ENCODE assay signal across 31 cellular contexts in genomic region chr20:20462185-20462584, GRCh38.
DNase-seq lines count a peak whose midpoint lies in the region; ATAC-seq and TF ChIP-seq lines count a peak whose summit lies in the region.
"Had no signal": no experiment of that assay in that cellular context is flagged by ENCODE, and none has a peak within 500 bp of the region (broad histone marks: within the 10 kb centered on the region; RNA-seq: fewer than 3 reads in every experiment).

No MANE protein-coding gene starts in this region.

- H3K9me3 ChIP-seq in smooth muscle cell (replicated peaks; ENCODE audit: low read depth): no peaks in the 10 kb centered on the region
- H3K9me3 ChIP-seq: ascending aorta, gastroesophageal sphincter, mucosa of descending colon had no signal

- H2AFZ ChIP-seq in GM23338 (no peak overlapping the region), smooth muscle cell (ENCODE audit: low read depth) (no peak overlapping the region)

- peak; percentile 10 for DNase-seq in NCI-H2029 (lab: John Stamatoyannopoulos, UW)
- no peak for DNase-seq in NCI-H2029 treated with DMSO at 0.1 percent for 48 hours (lab: John Stamatoyannopoulos, UW)
- peak; percentile 10 for DNase-seq in GM23338 (ENCODE audit: low spot score)
- DNase-seq in NCI-H69 (lab: John Stamatoyannopoulos, UW): peak; percentile 88
- no peak for DNase-seq in glutamatergic neuron
- no peak for DNase-seq in smooth muscle cell (lab: John Stamatoyannopoulos, UW; ENCODE audit: unreplicated experiment)
- DNase-seq in HEK293T (ENCODE audit: extremely low spot score): no peak
- no peak for DNase-seq in cortex of kidney (lab: John Stamatoyannopoulos, UW)
- DNase-seq: activated CD4-positive, alpha-beta T cell treated with anti-CD3 and anti-CD28 coated beads, Interleukin-2, amount 50 U/mL, for 1 hour; activated CD4-positive, CD25-positive, alpha-beta regulatory T cell; activated gamma-delta T cell; activated naive CD8-positive, alpha-beta T cell treated with anti-CD3 and anti-CD28 coated beads, Interleukin-2, amount 10 ng/mL, durations not matched to agents 7 days and 5 days; activated T-cell treated with anti-CD3 and anti-CD28 coated beads, Interleukin-2, amount 50 U/mL, for 24 hours; CD8-positive, alpha-beta memory T cell; DMS79 treated with DMSO at 0.1 percent for 48 hours; effector CD4-positive, alpha-beta T cell; GDM1; HCEC 1CT; hippocampal formation; Kasumi-1; mammary epithelial cell; mucosa of descending colon; natural killer cell; T-cell; trophoblast cell had no signal

- peak overlapping the region; percentile 89 for H3K27ac Mint-ChIP-seq in GM23338
- peak overlapping the region; percentile 89 for H3K27ac Mint-ChIP-seq in glutamatergic neuron (ENCODE audit: unreplicated experiment)
- H3K27ac Mint-ChIP-seq: activated naive CD8-positive, alpha-beta T cell treated with anti-CD3 and anti-CD28 coated beads, Interleukin-2, amount 10 ng/mL, durations not matched to agents 7 days and 5 days; B cell; natural killer cell; stimulated activated memory B cell treated with anti-CD40 and anti-IgM and Interleukin-4, amounts not matched to agents 10 μg/mL and 1 μg/mL and 100 μg/mL, for 72 hours; T-cell had no signal

- H3K27ac ChIP-seq in GM23338 (ENCODE audit: low read depth) (no peak overlapping the region), smooth muscle cell (ENCODE audit: low read depth) (no peak overlapping the region)
- H3K27ac ChIP-seq: ascending aorta, cardiac muscle cell, gastroesophageal sphincter, RWPE1 had no signal

- H3K4me1 Mint-ChIP-seq in GM23338 (peaks cover 56% of the 10 kb centered on the region), glutamatergic neuron (ENCODE audit: low read depth, unreplicated experiment) (peaks cover 72% of the 10 kb centered on the region)
- H3K4me1 Mint-ChIP-seq: CD8-positive, alpha-beta memory T cell had no signal

- H3K36me3 ChIP-seq in GM23338 (ENCODE audit: insufficient read depth): no peaks in the 10 kb centered on the region
- H3K36me3 ChIP-seq in smooth muscle cell (ENCODE audit: low read depth): no peaks in the 10 kb centered on the region
- H3K36me3 ChIP-seq: cardiac muscle cell had no signal

- H3K27me3 Mint-ChIP-seq in GM23338 (ENCODE audit: insufficient read depth, low read depth, poor library complexity) (no peaks in the 10 kb centered on the region), glutamatergic neuron (ENCODE audit: unreplicated experiment) (peaks cover 11% of the 10 kb centered on the region)
- H3K27me3 Mint-ChIP-seq: activated naive CD8-positive, alpha-beta T cell treated with anti-CD3 and anti-CD28 coated beads, Interleukin-2, amount 10 ng/mL, durations not matched to agents 7 days and 5 days; activated T-cell treated with anti-CD3 and anti-CD28 coated beads, Interleukin-2, amount 50 U/mL, for 24 hours; B cell; stimulated activated memory B cell treated with anti-CD40 and anti-IgM and Interleukin-4, amounts not matched to agents 10 μg/mL and 1 μg/mL and 100 μg/mL, for 72 hours; T-cell had no signal

- H3K9ac ChIP-seq in smooth muscle cell (ENCODE audit: low read depth): no peak overlapping the region

- TF ChIP-seq CTCF in GM23338 (conservative IDR thresholded peaks at IDR 0.05; ENCODE audit: low read depth in 2 of 2) (no peak), glutamatergic neuron (IDR thresholded peaks at IDR 0.05; ENCODE audit: partially characterized antibody, unreplicated experiment) (no peak), smooth muscle cell (IDR thresholded peaks at IDR 0.05; ENCODE audit: borderline replicate concordance, insufficient read depth, poor library complexity, severe bottlenecking) (no peak)

- POLR2A ChIA-PET in HEK293T (lab: Yijun Ruan, JAX): no interaction called here

- H3K79me2 ChIP-seq in GM23338 (replicated peaks; ENCODE audit: insufficient read depth) (no peaks in the 10 kb centered on the region), smooth muscle cell (ENCODE audit: low read depth) (no peaks in the 10 kb centered on the region)

- H3K9me2 ChIP-seq in GM23338 (ENCODE audit: insufficient read depth): no peaks in the 10 kb centered on the region

- H3K36me3 Mint-ChIP-seq in GM23338 (ENCODE audit: low read depth) (no peaks in the 10 kb centered on the region; the same call in 2 of the 3 replicates), glutamatergic neuron (ENCODE audit: unreplicated experiment) (no peaks in the 10 kb centered on the region)
- H3K36me3 Mint-ChIP-seq: natural killer cell had no signal

- H3K9me3 Mint-ChIP-seq in GM23338 (no peaks in the 10 kb centered on the region), glutamatergic neuron (ENCODE audit: unreplicated experiment) (peaks cover 11% of the 10 kb centered on the region)
- H3K9me3 Mint-ChIP-seq: activated naive CD8-positive, alpha-beta T cell treated with anti-CD3 and anti-CD28 coated beads, Interleukin-2, amount 10 ng/mL, durations not matched to agents 7 days and 5 days; activated T-cell treated with anti-CD3 and anti-CD28 coated beads, Interleukin-2, amount 50 U/mL, for 24 hours; natural killer cell; stimulated activated memory B cell treated with anti-CD40 and anti-IgM and Interleukin-4, amounts not matched to agents 10 μg/mL and 1 μg/mL and 100 μg/mL, for 72 hours; T-cell had no signal

- H3K4me1 ChIP-seq in GM23338 (ENCODE audit: insufficient read depth): peaks cover 46% of the 10 kb centered on the region
- peaks cover 39% of the 10 kb centered on the region for H3K4me1 ChIP-seq in smooth muscle cell (ENCODE audit: low read depth)
- H3K4me1 ChIP-seq: ascending aorta, gastroesophageal sphincter had no signal

- H3F3A ChIP-seq in GM23338 (replicated peaks; ENCODE audit: low read depth) (peaks cover 4% of the 10 kb centered on the region; the same call in 1 of the 2 replicates), smooth muscle cell (ENCODE audit: low read depth) (no peaks in the 10 kb centered on the region)

- WGBS in smooth muscle cell (ENCODE audit: low lambda C conversion rate): 75% methylated on average over 3 of the region's 3 CpGs

- no peak for ATAC-seq in GM23338
- ATAC-seq: gastroesophageal sphincter; mucosa of descending colon; natural killer cell; stimulated activated memory B cell treated with anti-CD40 and anti-IgM and Interleukin-4, amounts not matched to agents 10 μg/mL and 1 μg/mL and 100 μg/mL, for 72 hours; T-cell had no signal

- H3K4me3 ChIP-seq in GM23338 (no peak overlapping the region), smooth muscle cell (no peak overlapping the region)
- H3K4me3 ChIP-seq: ascending aorta, cardiac muscle cell, gastroesophageal sphincter, mucosa of descending colon had no signal

- H4K20me1 ChIP-seq in GM23338 (replicated peaks; ENCODE audit: insufficient read depth) (no peaks in the 10 kb centered on the region), smooth muscle cell (ENCODE audit: low read depth) (no peaks in the 10 kb centered on the region)

- H3K4me3 Mint-ChIP-seq in GM23338 (no peak overlapping the region), glutamatergic neuron (ENCODE audit: unreplicated experiment) (no peak overlapping the region)
- H3K4me3 Mint-ChIP-seq: activated naive CD8-positive, alpha-beta T cell treated with anti-CD3 and anti-CD28 coated beads, Interleukin-2, amount 10 ng/mL, durations not matched to agents 7 days and 5 days; activated T-cell treated with anti-CD3 and anti-CD28 coated beads, Interleukin-2, amount 50 U/mL, for 24 hours; B cell; CD8-positive, alpha-beta memory T cell; natural killer cell; stimulated activated memory B cell treated with anti-CD40 and anti-IgM and Interleukin-4, amounts not matched to agents 10 μg/mL and 1 μg/mL and 100 μg/mL, for 72 hours; T-cell had no signal

- no peaks in the 10 kb centered on the region for H3K27me3 ChIP-seq in GM23338 (ENCODE audit: insufficient read depth)
- no peaks in the 10 kb centered on the region for H3K27me3 ChIP-seq in smooth muscle cell (ENCODE audit: low read depth)
- H3K27me3 ChIP-seq: ascending aorta, cardiac muscle cell, gastroesophageal sphincter had no signal

- peak overlapping the region; percentile 28 for H3K4me2 ChIP-seq in GM23338
- H3K4me2 ChIP-seq in smooth muscle cell: no peak overlapping the region

- CTCF ChIA-PET in HEK293T (lab: Yijun Ruan, JAX): no interaction called here

TF ChIP-seq in GM23338, 12 proteins besides CTCF, POLR2A, EP300 and RAD21 (continues in another document):
- no peak for TF ChIP-seq ETS1 (IDR thresholded peaks at IDR 0.05)
- TF ChIP-seq STAT1 (IDR thresholded peaks at IDR 0.05; ENCODE audit: unreplicated experiment): no peak

TF ChIP-seq in HEK293T, 16 proteins besides CTCF, POLR2A, EP300 and RAD21:
- TF ChIP-seq, protein P1, sequence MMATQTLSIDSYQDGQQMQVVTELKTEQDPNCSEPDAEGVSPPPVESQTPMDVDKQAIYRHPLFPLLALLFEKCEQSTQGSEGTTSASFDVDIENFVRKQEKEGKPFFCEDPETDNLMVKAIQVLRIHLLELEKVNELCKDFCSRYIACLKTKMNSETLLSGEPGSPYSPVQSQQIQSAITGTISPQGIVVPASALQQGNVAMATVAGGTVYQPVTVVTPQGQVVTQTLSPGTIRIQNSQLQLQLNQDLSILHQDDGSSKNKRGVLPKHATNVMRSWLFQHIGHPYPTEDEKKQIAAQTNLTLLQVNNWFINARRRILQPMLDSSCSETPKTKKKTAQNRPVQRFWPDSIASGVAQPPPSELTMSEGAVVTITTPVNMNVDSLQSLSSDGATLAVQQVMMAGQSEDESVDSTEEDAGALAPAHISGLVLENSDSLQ (IDR thresholded peaks at IDR 0.05): no peak
- TF ChIP-seq TARDBP (IDR thresholded peaks at IDR 0.05) (no peak), FOXA1 (IDR thresholded peaks at IDR 0.05) (no peak), SUZ12 (IDR thresholded peaks at IDR 0.05) (no peak)

Comparison
In these comparisons a context has a peak if more than half of its experiments do, and no peak if none do; other contexts are left out.
1. DNase-seq: peak in NCI-H2029 (single experiment), GM23338 (single experiment) and NCI-H69 (single experiment); none in NCI-H2029 treated with DMSO at 0.1 percent for 48 hours (single experiment), glutamatergic neuron (single experiment), smooth muscle cell (single experiment), HEK293T (single experiment) and cortex of kidney (single experiment).